12 cellular contexts compared by ENCODE assay signal in the genomic region with DNA sequence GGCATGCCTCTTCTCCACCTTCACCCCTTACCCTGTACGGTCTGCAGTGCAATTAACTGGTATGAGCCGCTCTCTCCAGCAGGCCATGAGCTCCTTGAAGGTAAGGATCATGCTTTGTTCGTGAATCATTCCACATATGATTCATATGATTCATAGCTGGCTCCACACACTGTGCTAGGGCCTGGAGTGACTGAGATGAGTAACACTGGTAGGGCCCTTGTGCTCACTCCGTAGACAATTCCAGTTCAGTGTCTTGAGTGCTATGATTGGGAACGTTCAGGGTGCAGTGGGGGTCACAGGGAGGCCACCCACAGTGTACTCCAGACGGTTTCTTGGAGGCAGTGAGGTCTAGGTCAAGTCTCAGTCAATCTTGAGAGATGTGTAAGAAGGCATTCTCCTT.
A peak's percentile ranks its signal among the peaks of the same experiment; 100 is the strongest.
DNase-seq lines count a peak whose midpoint lies in the region; ATAC-seq lines count a peak whose summit lies in the region.
"Had no signal": no experiment of that assay in that cellular context is flagged by ENCODE, and none has a peak within 500 bp of the region (broad histone marks: within the 10 kb centered on the region; RNA-seq: fewer than 3 reads in every experiment).

No MANE protein-coding gene starts in this region.

- H3K36me3 Mint-ChIP-seq in activated CD8-positive, alpha-beta memory T cell treated with anti-CD3 and anti-CD28 coated beads, Interleukin-2, amount 10 ng/mL, durations not matched to agents 7 days and 5 days = no peaks in the 10 kb centered on the region

- no peaks in the 10 kb centered on the region for H3K9me3 Mint-ChIP-seq in activated CD8-positive, alpha-beta memory T cell treated with anti-CD3 and anti-CD28 coated beads, Interleukin-2, amount 10 ng/mL, durations not matched to agents 7 days and 5 days (ENCODE audit: low read depth)

- DNase-seq in GM04503 (ENCODE audit: low read depth) = peak; percentile 34
- DNase-seq in RKO (ENCODE audit: low spot score) = peak; percentile 82
- peak; percentile 8 for DNase-seq in fibroblast of gingiva (ENCODE audit: low read depth)
- DNase-seq in renal cortical epithelial cell (ENCODE audit: low read depth) = peak; percentile 67
- no peak for DNase-seq in activated CD8-positive, alpha-beta memory T cell treated with anti-CD3 and anti-CD28 coated beads, Interleukin-2, amount 10 ng/mL, durations not matched to agents 7 days and 5 days
- DNase-seq in epidermal melanocyte (ENCODE audit: insufficient read length, low spot score) = no peak
- no peak for DNase-seq in effector CD4-positive, alpha-beta T cell
- DNase-seq in NOMO-1 treated with dmso at 0.1 percent for 144 hours (lab: John Stamatoyannopoulos, UW; ENCODE audit: unreplicated experiment) = no peak
- DNase-seq: body of pancreas, erythroblast, lower lobe of right lung, NCI-H187 treated with DMSO at 0.1 percent for 48 hours had no signal

- peaks cover 32% of the 10 kb centered on the region for H3K27me3 Mint-ChIP-seq in activated CD8-positive, alpha-beta memory T cell treated with anti-CD3 and anti-CD28 coated beads, Interleukin-2, amount 10 ng/mL, durations not matched to agents 7 days and 5 days

- no peak overlapping the region for H3K27ac Mint-ChIP-seq in activated CD8-positive, alpha-beta memory T cell treated with anti-CD3 and anti-CD28 coated beads, Interleukin-2, amount 10 ng/mL, durations not matched to agents 7 days and 5 days

- no peaks in the 10 kb centered on the region for H3K4me1 Mint-ChIP-seq in activated CD8-positive, alpha-beta memory T cell treated with anti-CD3 and anti-CD28 coated beads, Interleukin-2, amount 10 ng/mL, durations not matched to agents 7 days and 5 days

- CTCF ChIA-PET in activated CD8-positive, alpha-beta memory T cell treated with anti-CD3 and anti-CD28 coated beads, Interleukin-2, amount 10 ng/mL, durations not matched to agents 7 days and 5 days (lab: Charles Lee) = no interaction called here

- no peak overlapping the region for H3K4me3 Mint-ChIP-seq in activated CD8-positive, alpha-beta memory T cell treated with anti-CD3 and anti-CD28 coated beads, Interleukin-2, amount 10 ng/mL, durations not matched to agents 7 days and 5 days

- ATAC-seq in activated CD8-positive, alpha-beta memory T cell treated with anti-CD3 and anti-CD28 coated beads, Interleukin-2, amount 10 ng/mL, durations not matched to agents 7 days and 5 days = no peak
- ATAC-seq: body of pancreas had no signal

Comparison
In these comparisons a context has a peak if more than half of its experiments do, and no peak if none do; other contexts are left out.
1. DNase-seq: peak in GM04503 (single experiment), RKO (single experiment), fibroblast of gingiva (single experiment) and renal cortical epithelial cell (single experiment); none in activated CD8-positive, alpha-beta memory T cell treated with anti-CD3 and anti-CD28 coated beads, Interleukin-2, amount 10 ng/mL, durations not matched to agents 7 days and 5 days (single experiment), epidermal melanocyte (single experiment), effector CD4-positive, alpha-beta T cell (single experiment) and NOMO-1 treated with dmso at 0.1 percent for 144 hours (single experiment).